In the genomic region with DNA sequence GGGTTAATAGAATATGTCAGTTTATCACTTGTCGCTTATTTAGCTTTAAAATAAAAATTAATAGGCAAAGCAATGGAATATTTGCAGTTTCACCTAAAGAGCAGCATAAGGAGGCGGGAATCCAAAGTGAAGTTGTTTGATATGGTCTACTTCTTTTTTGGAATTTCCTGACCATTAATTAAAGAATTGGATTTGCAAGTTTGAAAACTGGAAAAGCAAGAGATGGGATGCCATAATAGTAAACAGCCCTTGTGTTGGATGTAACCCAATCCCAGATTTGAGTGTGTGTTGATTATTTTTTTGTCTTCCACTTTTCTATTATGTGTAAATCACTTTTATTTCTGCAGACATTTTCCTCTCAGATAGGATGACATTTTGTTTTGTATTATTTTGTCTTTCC, we compare ENCODE assay signal across 24 cellular contexts.
"Had no signal": no experiment of that assay in that cellular context is flagged by ENCODE, and none has a peak within 500 bp of the region (broad histone marks: within the 10 kb centered on the region; RNA-seq: fewer than 3 reads in every experiment).

No MANE protein-coding gene starts in this region.

- H3K27me3 ChIP-seq: colonic mucosa, esophagus muscularis mucosa, foreskin keratinocyte, gastroesophageal sphincter, heart left ventricle, hepatocyte, left lung had no signal

- H3K4me3 ChIP-seq: colonic mucosa, esophagus muscularis mucosa, gastroesophageal sphincter, heart left ventricle, hepatocyte, left lung, lower lobe of right lung had no signal

- H3K79me2 ChIP-seq: hepatocyte had no signal

- H3K4me3 Mint-ChIP-seq: dendritic cell treated with granulocyte-macrophage colony-stimulating factor and Interleukin-4, amounts not matched to agents 40 ng/mL and 50 ng/mL, for 4 days; effector memory CD8-positive, alpha-beta T cell; immature natural killer cell; naive thymus-derived CD4-positive, alpha-beta T cell had no signal

- H3K4me1 Mint-ChIP-seq: immature natural killer cell; naive thymus-derived CD4-positive, alpha-beta T cell had no signal

- H3K27ac ChIP-seq: colonic mucosa, esophagus muscularis mucosa, foreskin keratinocyte, gastroesophageal sphincter, heart left ventricle, hepatocyte, left lung, lower lobe of right lung had no signal

- H2AFZ ChIP-seq: hepatocyte had no signal

- H3K4me1 ChIP-seq: colonic mucosa, foreskin keratinocyte, left lung, lower lobe of right lung had no signal

- DNase-seq: colonic mucosa; cortex of kidney; effector CD8-positive, alpha-beta T cell; effector memory CD8-positive, alpha-beta T cell; foreskin keratinocyte; heart left ventricle; hypothalamus; immature natural killer cell; islet precursor cell; kidney; kidney glomerular epithelial cell; left colon; left lung; left ventricle myocardium superior; lower lobe of right lung; mesenchymal stem cell; midbrain; naive thymus-derived CD4-positive, alpha-beta T cell had no signal

- H3K36me3 ChIP-seq: colonic mucosa, esophagus muscularis mucosa, gastroesophageal sphincter, left lung, lower lobe of right lung had no signal

- H3K9me3 ChIP-seq: colonic mucosa, esophagus muscularis mucosa, gastroesophageal sphincter, heart left ventricle, left lung, lower lobe of right lung had no signal

- H3K27ac Mint-ChIP-seq: dendritic cell treated with granulocyte-macrophage colony-stimulating factor and Interleukin-4, amounts not matched to agents 40 ng/mL and 50 ng/mL, for 4 days; effector memory CD8-positive, alpha-beta T cell; immature natural killer cell; naive thymus-derived CD4-positive, alpha-beta T cell had no signal

- H3K36me3 Mint-ChIP-seq: immature natural killer cell; naive thymus-derived CD4-positive, alpha-beta T cell had no signal

- H3K9me3 Mint-ChIP-seq: effector memory CD8-positive, alpha-beta T cell had no signal

- H3K4me2 ChIP-seq: hepatocyte had no signal

- FAIRE-seq: endothelial cell of umbilical vein, frontal cortex, kidney had no signal
